Comparison of ENCODE assay signal across 20 cellular contexts in the genomic region with DNA sequence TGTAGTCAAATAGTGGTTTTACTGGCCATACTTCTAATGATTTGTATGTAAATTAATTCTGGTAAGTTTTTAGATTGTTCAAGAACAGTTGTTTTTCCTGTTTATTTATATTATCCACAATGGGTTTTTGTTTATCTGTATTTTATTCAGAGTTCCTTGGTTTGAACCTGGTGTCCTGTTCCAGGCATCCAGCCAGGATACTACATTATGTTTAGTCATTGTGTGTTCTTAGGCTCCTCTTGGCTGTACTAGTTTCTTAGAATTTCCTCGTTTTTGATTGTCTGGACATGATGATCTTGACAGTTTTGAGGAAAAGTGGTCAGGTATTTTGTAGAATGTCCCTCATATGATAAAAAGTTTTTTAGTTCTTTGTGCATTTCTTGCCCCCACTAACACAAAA.
"Had no signal": no experiment of that assay in that cellular context is flagged by ENCODE, and none has a peak within 500 bp of the region (broad histone marks: within the 10 kb centered on the region; RNA-seq: fewer than 3 reads in every experiment).

No MANE protein-coding gene starts in this region.

- DNase-seq: activated B cell treated with CpG ODN at 0.5 μM for 24 hours; activated CD4-positive, alpha-beta T cell treated with anti-CD3 and anti-CD28 coated beads for 48 hours; activated CD8-positive, alpha-beta T cell treated with anti-CD3 and anti-CD28 coated beads for 36 hours; activated effector memory CD4-positive, alpha-beta T cell treated with anti-CD3 and anti-CD28 coated beads, Interleukin-2, amount 50 U/mL, for 16 hours; activated T-cell treated with anti-CD3 and anti-CD28 coated beads, Interleukin-2, amount 50 U/mL, for 4 hours; amygdala; body of pancreas; erythroblast; gastrocnemius medialis; kidney; left lung; naive thymus-derived CD8-positive, alpha-beta T cell; stimulated activated CD4-positive, alpha-beta T cell treated with anti-CD3 and anti-CD28 coated beads, Interleukin-1b, Interleukin-23, amount 100 ng/mL, for 48 hours; stomach; T-helper 2 cell had no signal

- H3K9me3 ChIP-seq: body of pancreas, gastrocnemius medialis, left lung, neutrophil, stomach, thoracic aorta had no signal

- H3K4me1 Mint-ChIP-seq: memory B cell; naive thymus-derived CD8-positive, alpha-beta T cell had no signal

- ATAC-seq: activated CD8-positive, alpha-beta T cell treated with anti-CD3 and anti-CD28 coated beads for 36 hours; activated T-cell treated with anti-CD3 and anti-CD28 coated beads, Interleukin-2, amount 50 U/mL, for 4 hours; body of pancreas; gastrocnemius medialis; left lung; naive thymus-derived CD8-positive, alpha-beta T cell had no signal

- H3K36me3 ChIP-seq: gastrocnemius medialis, left lung, neutrophil, stomach, thoracic aorta had no signal

- H3K4me1 ChIP-seq: gastrocnemius medialis, left lung, parathyroid adenoma had no signal

- H3K9me3 Mint-ChIP-seq: activated B cell treated with CpG ODN at 0.5 μM for 24 hours, memory B cell had no signal

- H3K27ac ChIP-seq: body of pancreas, gastrocnemius medialis, left lung, neutrophil, parathyroid adenoma, stomach, thoracic aorta had no signal

- H3K79me2 ChIP-seq: parathyroid adenoma had no signal

- H3K4me3 Mint-ChIP-seq: activated B cell treated with CpG ODN at 0.5 μM for 24 hours; activated CD8-positive, alpha-beta T cell treated with anti-CD3 and anti-CD28 coated beads for 36 hours; activated naive CD8-positive, alpha-beta T cell; activated T-cell treated with anti-CD3 and anti-CD28 coated beads, Interleukin-2, amount 50 U/mL, for 4 hours; memory B cell; naive thymus-derived CD8-positive, alpha-beta T cell had no signal

- H3K27me3 Mint-ChIP-seq: activated B cell treated with CpG ODN at 0.5 μM for 24 hours; activated CD8-positive, alpha-beta T cell treated with anti-CD3 and anti-CD28 coated beads for 36 hours; activated naive CD8-positive, alpha-beta T cell; memory B cell; naive thymus-derived CD8-positive, alpha-beta T cell had no signal

- H3K27me3 ChIP-seq: body of pancreas, gastrocnemius medialis, left lung, neutrophil, stomach had no signal

- H3K9ac ChIP-seq: parathyroid adenoma had no signal

- H3K4me3 ChIP-seq: body of pancreas, gastrocnemius medialis, left lung, stomach, thoracic aorta had no signal

- H2AFZ ChIP-seq: parathyroid adenoma had no signal

- H3K27ac Mint-ChIP-seq: activated B cell treated with CpG ODN at 0.5 μM for 24 hours; activated CD8-positive, alpha-beta T cell treated with anti-CD3 and anti-CD28 coated beads for 36 hours; activated naive CD8-positive, alpha-beta T cell; memory B cell; naive thymus-derived CD8-positive, alpha-beta T cell had no signal
